ENCODE assay signal across 1 cellular context in the genomic region with DNA sequence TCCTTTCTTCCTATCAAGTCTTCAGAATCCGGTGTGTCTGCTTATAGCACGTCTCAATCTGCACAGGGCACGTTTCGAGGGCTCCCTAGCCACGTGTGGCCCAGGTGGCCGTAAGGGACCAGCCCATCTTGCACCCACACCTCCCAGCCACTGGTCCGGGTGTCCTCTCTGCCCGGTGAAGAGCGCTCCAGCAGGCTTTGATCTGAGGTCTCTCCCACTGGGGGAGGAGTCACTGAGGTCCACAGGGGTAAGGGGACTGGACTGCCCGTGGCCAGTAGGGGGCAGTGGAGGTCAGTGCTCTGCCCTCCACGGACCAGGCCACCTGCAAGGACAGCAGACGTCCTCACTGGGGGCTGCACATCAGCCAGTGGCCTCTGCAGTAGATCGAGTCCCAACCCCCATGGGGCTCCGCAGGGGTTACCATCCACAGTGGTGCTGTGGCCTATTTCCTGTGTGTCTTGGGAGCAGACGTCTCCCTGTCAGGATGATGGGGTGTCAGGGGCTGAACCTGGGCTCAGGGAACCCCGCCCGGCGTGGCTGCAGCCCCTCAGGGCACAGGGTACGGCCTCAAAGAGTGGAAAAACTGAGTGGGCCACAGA.
TF ChIP-seq lines count a peak whose summit lies in the region.

No MANE protein-coding gene starts in this region.

TF ChIP-seq in HEK293, 187 proteins besides CTCF, POLR2A, EP300 and RAD21 (continued from another document):
- TF ChIP-seq, protein P1, sequence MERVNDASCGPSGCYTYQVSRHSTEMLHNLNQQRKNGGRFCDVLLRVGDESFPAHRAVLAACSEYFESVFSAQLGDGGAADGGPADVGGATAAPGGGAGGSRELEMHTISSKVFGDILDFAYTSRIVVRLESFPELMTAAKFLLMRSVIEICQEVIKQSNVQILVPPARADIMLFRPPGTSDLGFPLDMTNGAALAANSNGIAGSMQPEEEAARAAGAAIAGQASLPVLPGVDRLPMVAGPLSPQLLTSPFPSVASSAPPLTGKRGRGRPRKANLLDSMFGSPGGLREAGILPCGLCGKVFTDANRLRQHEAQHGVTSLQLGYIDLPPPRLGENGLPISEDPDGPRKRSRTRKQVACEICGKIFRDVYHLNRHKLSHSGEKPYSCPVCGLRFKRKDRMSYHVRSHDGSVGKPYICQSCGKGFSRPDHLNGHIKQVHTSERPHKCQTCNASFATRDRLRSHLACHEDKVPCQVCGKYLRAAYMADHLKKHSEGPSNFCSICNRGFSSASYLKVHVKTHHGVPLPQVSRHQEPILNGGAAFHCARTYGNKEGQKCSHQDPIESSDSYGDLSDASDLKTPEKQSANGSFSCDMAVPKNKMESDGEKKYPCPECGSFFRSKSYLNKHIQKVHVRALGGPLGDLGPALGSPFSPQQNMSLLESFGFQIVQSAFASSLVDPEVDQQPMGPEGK (tag by site-specific recombination; IDR thresholded peaks at IDR 0.05) = peak; percentile 24; the same call in 1 of the 2 replicates
- TF ChIP-seq ZNF114 (tag by site-specific recombination; IDR thresholded peaks at IDR 0.05) (no peak), ZNF121 (tag by site-specific recombination; IDR thresholded peaks at IDR 0.05) (no peak), ZNF843 (tag by site-specific recombination; IDR thresholded peaks at IDR 0.05) (no peak), KLF1 (tag by site-specific recombination; IDR thresholded peaks at IDR 0.05) (no peak), ZNF10 (tag by site-specific recombination; IDR thresholded peaks at IDR 0.05) (no peak), ZNF155 (tag by site-specific recombination; IDR thresholded peaks at IDR 0.05) (no peak), ZNF660 (tag by site-specific recombination; IDR thresholded peaks at IDR 0.05) (0 out of 2 replicates have a peak, but pooled peaks have one; percentile 40)
